ENCODE assay signal across 4 cellular contexts in genomic region chr6:163858870-163859269, GRCh38.
DNase-seq lines count a peak whose midpoint lies in the region; ATAC-seq, FAIRE-seq and TF ChIP-seq lines count a peak whose summit lies in the region.
"Not testable (repeated sequence)": the region's sequence is repeated elsewhere in the genome, so short reads cannot be mapped to it uniquely, and the experiment has no call there.

No MANE protein-coding gene starts in this region.

- not testable (repeated sequence) for H3K9me1 ChIP-seq in IMR-90 (ENCODE audit: insufficient read depth, low read length); K562 (ENCODE audit: control insufficient read depth, insufficient read depth, low read length)

- not testable (repeated sequence) for H2BK5ac ChIP-seq in IMR-90 (ENCODE audit: low read depth, low read length, poor library complexity, severe bottlenecking); mesenchymal stem cell (ENCODE audit: low read depth, low read length, poor library complexity, severe bottlenecking)

- 0 out of 2 replicates have a peak overlapping the region, but pooled peaks have one; percentile 39 for H3K14ac ChIP-seq in IMR-90 (replicated peaks; ENCODE audit: low read depth, low read length)
- H3K14ac ChIP-seq in mesenchymal stem cell (ENCODE audit: low read length in 2 of 2) = not testable (repeated sequence)

- peak overlapping the region; percentile 45 for H3K4ac ChIP-seq in IMR-90 (ENCODE audit: low read depth, low read length)
- not testable (repeated sequence) for H3K4ac ChIP-seq in mesenchymal stem cell (ENCODE audit: low read depth in 1 of 2, low read length in 2 of 2)

- H2AFZ ChIP-seq in IMR-90 (replicated peaks; ENCODE audit: low read length, poor library complexity); K562 (ENCODE audit: low read depth, low read length); HepG2 (ENCODE audit: low read length); mesenchymal stem cell (ENCODE audit: low read depth, low read length): not testable (repeated sequence)

- H3K9me3 ChIP-seq in IMR-90 (ENCODE audit: control insufficient read depth, insufficient read depth, low read length); K562 (replicated peaks; ENCODE audit: control insufficient read depth, insufficient read depth, low read depth, low read length); HepG2 (ENCODE audit: low read length); mesenchymal stem cell (ENCODE audit: control insufficient read depth, low read length): not testable (repeated sequence)

- H3K23ac ChIP-seq in IMR-90 (ENCODE audit: low read depth, low read length); mesenchymal stem cell (ENCODE audit: low read length in 2 of 2): not testable (repeated sequence)

- not testable (repeated sequence) for H3K18ac ChIP-seq in IMR-90 (ENCODE audit: low read depth, low read length); mesenchymal stem cell (ENCODE audit: low read depth in 1 of 2, low read length in 2 of 2)

- peak overlapping the region; percentile 71 for H2BK120ac ChIP-seq in IMR-90 (ENCODE audit: low read depth, low read length)
- H2BK120ac ChIP-seq in mesenchymal stem cell (ENCODE audit: low read depth, low read length) = not testable (repeated sequence)

- DNase-seq in IMR-90; K562 (ENCODE audit: extremely low read depth in 1 of 4, low spot score in 3 of 4); HepG2 (ENCODE audit: low spot score); mesenchymal stem cell: not testable (repeated sequence)

- intact Hi-C loops in IMR-90 (cut with micrococcal nuclease); K562 (cut with micrococcal nuclease); HepG2 (cut with micrococcal nuclease; ENCODE audit: unreplicated experiment): not testable (repeated sequence)

- TF ChIP-seq RAD21 in IMR-90 (IDR thresholded peaks at IDR 0.05; ENCODE audit: low read length); K562 (CRISPR knock-in tag; conservative IDR thresholded peaks at IDR 0.05 in 1 of 2, IDR thresholded peaks at IDR 0.05 in 1 of 2); HepG2 (CRISPR knock-in tag; IDR thresholded peaks at IDR 0.05): not testable (repeated sequence)

- H3K56ac ChIP-seq in IMR-90 (ENCODE audit: extremely low read depth, insufficient read depth, low read length) = not testable (repeated sequence)

- WGBS in IMR-90 (ENCODE audit: extremely low coverage in 2 of 2, insufficient read length in 1 of 2), 2 experiments = no CpG with 5 or more reads among the region's 5 CpGs
- WGBS in K562 (ENCODE audit: insufficient coverage, low coverage, missing lambda C conversion rate) = 26% methylated on average over 5 of the region's 5 CpGs
- WGBS in HepG2 (ENCODE audit: low lambda C conversion rate) = 11% methylated on average over 5 of the region's 5 CpGs
- WGBS in mesenchymal stem cell = 92% methylated on average over 5 of the region's 5 CpGs

- H4K91ac ChIP-seq in IMR-90 (ENCODE audit: insufficient read depth, low read depth, low read length) = peak overlapping the region; percentile 5; the same call in 1 of the 2 replicates
- H4K91ac ChIP-seq in mesenchymal stem cell (ENCODE audit: low read length) = not testable (repeated sequence)

- TF ChIP-seq POLR2A in IMR-90 (IDR thresholded peaks at IDR 0.05; ENCODE audit: low read depth, low read length); K562 (conservative IDR thresholded peaks at IDR 0.05); HepG2 (IDR thresholded peaks at IDR 0.05; ENCODE audit: insufficient read depth in 1 of 2, low read depth in 2 of 2, low read length in 2 of 2): not testable (repeated sequence)

- H2BK15ac ChIP-seq in IMR-90 (ENCODE audit: low read depth, low read length) = peak overlapping the region; percentile 65; the same call in 1 of the 3 replicates
- not testable (repeated sequence) for H2BK15ac ChIP-seq in mesenchymal stem cell (ENCODE audit: low read depth, poor library complexity, severe bottlenecking)

- CTCF ChIA-PET in IMR-90 (lab: Yijun Ruan, JAX); K562 (lab: Yijun Ruan, JAX; ENCODE audit: low intra/inter-chr PET ratio); HepG2 (lab: Yijun Ruan, JAX; ENCODE audit: low intra/inter-chr PET ratio, low total read pairs): not testable (repeated sequence)

- dilution Hi-C loops in IMR-90 (cut with HindIII; ENCODE audit: low sequenced_read_pairs, unreplicated experiment) = not testable (repeated sequence)

- not testable (repeated sequence) for H3K4me1 ChIP-seq in IMR-90 (ENCODE audit: control insufficient read depth, insufficient read depth, low read length); HepG2 (ENCODE audit: insufficient read depth, low read length); mesenchymal stem cell (ENCODE audit: control insufficient read depth, insufficient read depth, low read depth, low read length)
- peaks cover 3 to 23% of the 10 kb centered on the region in 2 experiments; a peak in 4 of 5 replicates for H3K4me1 ChIP-seq in K562 (replicated peaks in 1 of 2; ENCODE audit: control insufficient read depth in 2 of 2, insufficient read depth in 2 of 2, low read length in 2 of 2)

- H2AK5ac ChIP-seq in IMR-90 (ENCODE audit: low read depth, low read length) (peak overlapping the region; percentile 57; the same call in 1 of the 2 replicates), mesenchymal stem cell (ENCODE audit: low read length, severe bottlenecking) (peak overlapping the region; percentile 25)

- H3K27ac ChIP-seq in IMR-90 (ENCODE audit: insufficient read depth, low read length); K562 (ENCODE audit: extremely low read depth, low read depth, low read length); HepG2 (ENCODE audit: extremely low read length, insufficient read depth, low read length); mesenchymal stem cell (ENCODE audit: low read length, poor library complexity, severe bottlenecking): not testable (repeated sequence)

- H3K27me3 ChIP-seq in IMR-90 (ENCODE audit: control insufficient read depth, insufficient read depth, low read length); mesenchymal stem cell (ENCODE audit: control insufficient read depth in 1 of 2, insufficient read depth in 1 of 2, low read length in 2 of 2): not testable (repeated sequence)
- H3K27me3 ChIP-seq in K562 (ENCODE audit: control insufficient read depth in 2 of 2, insufficient read depth in 2 of 2, low read length in 2 of 2) (peaks cover 0 to 12% of the 10 kb centered on the region in 2 experiments; a peak in 3 of 5 replicates), HepG2 (ENCODE audit: control insufficient read depth in 1 of 2, insufficient read depth in 2 of 2, low read length in 2 of 2) (peaks cover 0 to 13% of the 10 kb centered on the region in 2 experiments; a peak in 2 of 5 replicates)

- in situ Hi-C loops in IMR-90 (cut with MboI; ENCODE audit: low sequenced_read_pairs); K562 (cut with MboI); HepG2 (cut with HindIII; ENCODE audit: extremely low pct_ligation_motif_present, low pct_unique_long_range_greater_than_20kb): not testable (repeated sequence)

- not testable (repeated sequence) for H3K79me2 ChIP-seq in K562 (ENCODE audit: control insufficient read depth, insufficient read depth, low read length); HepG2 (ENCODE audit: insufficient read depth, low read length)

- H3K36me3 ChIP-seq in IMR-90 (ENCODE audit: control insufficient read depth, insufficient read depth, low read length); K562 (ENCODE audit: control insufficient read depth, insufficient read depth, low read length); HepG2 (replicated peaks in 1 of 2; ENCODE audit: control insufficient read depth in 1 of 2, insufficient read depth in 2 of 2, low read length in 2 of 2); mesenchymal stem cell (ENCODE audit: control insufficient read depth in 1 of 2, insufficient read depth in 2 of 2, low read depth in 1 of 2, low read length in 2 of 2): not testable (repeated sequence)

- H4K5ac ChIP-seq in IMR-90 (ENCODE audit: low read depth, low read length) = not testable (repeated sequence)

- not testable (repeated sequence) for H3K4me2 ChIP-seq in IMR-90 (ENCODE audit: low read depth, low read length); K562 (ENCODE audit: insufficient read depth, low read length); HepG2 (ENCODE audit: low read depth, low read length); mesenchymal stem cell (ENCODE audit: low read length, poor library complexity, severe bottlenecking)

- not testable (repeated sequence) for ATAC-seq in IMR-90 (ENCODE audit: low read depth); K562; HepG2

- H3K4me3 ChIP-seq in IMR-90 (ENCODE audit: insufficient read depth, low read depth, low read length); K562; HepG2 (replicated peaks in 1 of 3; ENCODE audit: insufficient read depth in 1 of 3, low read depth in 2 of 3, low read length in 3 of 3); mesenchymal stem cell (ENCODE audit: insufficient read depth in 1 of 2, low read depth in 1 of 2, low read length in 2 of 2): not testable (repeated sequence)

- H2BK12ac ChIP-seq in mesenchymal stem cell (ENCODE audit: low read length in 2 of 2) = not testable (repeated sequence)

- not testable (repeated sequence) for H3K9ac ChIP-seq in IMR-90 (ENCODE audit: low read depth, low read length); K562 (ENCODE audit: insufficient read depth in 1 of 2, low read depth in 2 of 2, low read length in 2 of 2); HepG2 (ENCODE audit: insufficient read depth, low read depth, low read length); mesenchymal stem cell (ENCODE audit: low read length)

- TF ChIP-seq CTCF in IMR-90 (conservative IDR thresholded peaks at IDR 0.05; ENCODE audit: low read depth, low read length); K562 (IDR thresholded peaks at IDR 0.05 in 2 of 3, conservative IDR thresholded peaks at IDR 0.05 in 1 of 3; ENCODE audit: insufficient read depth in 2 of 3, low read depth in 1 of 3, low read length in 3 of 3); HepG2 (CRISPR knock-in tag; IDR thresholded peaks at IDR 0.05): not testable (repeated sequence)

- not testable (repeated sequence) for TF ChIP-seq EP300 in K562 (IDR thresholded peaks at IDR 0.05; ENCODE audit: low read length); HepG2 (IDR thresholded peaks at IDR 0.05; ENCODE audit: low read depth in 2 of 2, low read length in 2 of 2); HepG2 (CRISPR knock-in tag; IDR thresholded peaks at IDR 0.05; ENCODE audit: borderline replicate concordance)

- POLR2A ChIA-PET in IMR-90 (lab: Charles Lee; ENCODE audit: unreplicated experiment); K562 (lab: Yijun Ruan, JAX); HepG2 (lab: Yijun Ruan, JAX): not testable (repeated sequence)

- not testable (repeated sequence) for H3K79me1 ChIP-seq in IMR-90 (ENCODE audit: low read depth in 1 of 2, low read length in 2 of 2); mesenchymal stem cell (replicated peaks; ENCODE audit: low read length, poor library complexity, severe bottlenecking)

- not testable (repeated sequence) for H2AK9ac ChIP-seq in IMR-90 (replicated peaks; ENCODE audit: low read depth, low read length, poor library complexity)

- H4K8ac ChIP-seq in IMR-90 (ENCODE audit: low read depth in 2 of 2, low read length in 2 of 2); mesenchymal stem cell (ENCODE audit: low read length): not testable (repeated sequence)

- FAIRE-seq in K562 (lab: Jason Lieb, UNC); HepG2 (lab: Jason Lieb, UNC): not testable (repeated sequence)

- H2BK20ac ChIP-seq in IMR-90 (ENCODE audit: low read depth, low read length) = peak overlapping the region; percentile 73; the same call in 1 of the 2 replicates

- not testable (repeated sequence) for H4K20me1 ChIP-seq in IMR-90 (ENCODE audit: insufficient read depth, low read length); K562 (replicated peaks; ENCODE audit: control insufficient read depth, insufficient read depth, low read length); HepG2 (ENCODE audit: insufficient read depth, low read length)

- not testable (repeated sequence) for BruUV-seq in IMR-90 (replicated peaks; lab: Mats Ljungman, UMichigan); K562 (replicated peaks; lab: Mats Ljungman, UMichigan); HepG2 (replicated peaks; lab: Mats Ljungman, UMichigan)
